ENCODE assay signal across 6 cellular contexts in genomic region chr17:21683897-21684296, GRCh38. TPM values are rescaled to one million over a fixed set of nuclear protein-coding genes. Genes with fewer than 3 reads are reported as not detected.
"Had no signal": no experiment of that assay in that cellular context is flagged by ENCODE, and none has a peak within 500 bp of the region (broad histone marks: within the 10 kb centered on the region; RNA-seq: fewer than 3 reads in every experiment).

No MANE protein-coding gene starts in this region.

RNA-seq across cellular contexts. Expression of gene KCNJ18, which starts 8.4 kb away (rescaled TPM):
- total RNA-seq: GM23338, H1, H9, HT-29, IMR-90, K562 had no signal
